In the genomic region with DNA sequence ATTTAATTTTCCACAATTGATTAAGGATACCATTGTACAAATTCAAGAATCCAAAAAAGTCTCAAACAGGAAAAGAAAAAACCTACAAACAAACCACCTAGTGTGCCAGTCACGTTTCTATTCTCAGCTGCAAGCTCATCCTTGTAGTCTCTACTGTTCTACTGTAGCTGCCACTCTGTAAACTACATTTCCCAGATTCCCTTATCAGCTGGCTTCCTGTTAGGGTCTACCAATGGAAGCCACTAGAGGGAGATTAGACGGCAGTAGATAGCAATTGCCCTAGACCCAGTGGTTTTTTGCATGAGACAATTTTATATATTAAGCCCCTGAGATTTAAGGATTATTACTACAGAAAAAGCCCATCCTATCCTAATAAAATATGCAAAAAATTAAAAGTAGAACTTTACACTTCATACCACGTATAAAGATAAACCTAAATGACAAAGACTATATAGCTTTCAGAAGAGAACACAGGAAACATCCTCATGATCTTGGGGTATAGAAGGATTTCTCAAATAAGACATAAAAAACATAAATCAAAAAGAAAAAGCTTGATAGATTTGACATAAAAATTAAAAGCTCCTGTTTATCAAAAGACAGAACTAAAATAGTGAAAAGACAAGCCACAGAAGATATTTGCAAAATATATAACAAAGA, we compare ENCODE assay signal across 8 cellular contexts. TPM values are rescaled to one million over a fixed set of nuclear protein-coding genes. Genes with fewer than 3 reads are reported as not detected.
A peak's percentile ranks its signal among the peaks of the same experiment; 100 is the strongest.
DNase-seq lines count a peak whose midpoint lies in the region; ATAC-seq, FAIRE-seq and TF ChIP-seq lines count a peak whose summit lies in the region.

No MANE protein-coding gene starts in this region.

- no peaks in the 10 kb centered on the region for H3K36me3 Mint-ChIP-seq in immature natural killer cell

- peak; percentile 41 for FAIRE-seq in GM12878 (lab: Jason Lieb, UNC)

- H3K4me1 ChIP-seq in GM12878 (ENCODE audit: control insufficient read depth, insufficient read depth, low read length): no peaks in the 10 kb centered on the region
- no peaks in the 10 kb centered on the region for H3K4me1 ChIP-seq in stomach

- TF ChIP-seq CTCF in HL-60 (IDR thresholded peaks at IDR 0.05; ENCODE audit: insufficient read depth, low read length) (peak; percentile 11), GM12878 (IDR thresholded peaks at IDR 0.05 in 2 of 3, conservative IDR thresholded peaks at IDR 0.05 in 1 of 3; ENCODE audit: control insufficient read depth in 2 of 3, extremely low read depth in 1 of 3, insufficient read depth in 1 of 3, low read depth in 3 of 3, low read length in 3 of 3) (peak; percentile 64 to 69 (median 65)), stomach (IDR thresholded peaks at IDR 0.05) (peak in 5 of 7 experiments; percentile 28 to 66 (median 61))

- intact Hi-C loops in GM12878 (cut with micrococcal nuclease; ENCODE audit: unreplicated experiment): no loop called here
- intact Hi-C loops in stomach (cut with DNase I; ENCODE audit: low total_unique reads): no loop called here

- no peaks in the 10 kb centered on the region for H3K36me3 ChIP-seq in GM12878 (ENCODE audit: control insufficient read depth in 2 of 2, insufficient read depth in 2 of 2, low read length in 1 of 2)
- peaks cover 9 to 42% (median 37%) of the 10 kb centered on the region in 4 donors for H3K36me3 ChIP-seq in stomach

- POLR2A ChIA-PET in GM12878 (lab: Charles Lee): interaction anchor here (1.3 to 2.3 kb wide), 2 partner anchors 10 to 13 kb away, joined by 3 to 13 read pairs; no protein-coding TSS in a partner anchor

- TF ChIP-seq POLR2A in GM12878 (IDR thresholded peaks at IDR 0.05; ENCODE audit: low read depth, low read length): no peak
- TF ChIP-seq POLR2A in stomach (IDR thresholded peaks at IDR 0.05): no peak

- WGBS in GM12878 (ENCODE audit: insufficient coverage, insufficient replicate concordance, low lambda C conversion rate, missing lambda C conversion rate): 2% methylated on average over 3 of the region's 3 CpGs
- 6 to 14% (median 11%) methylated on average over 3 of the region's 3 CpGs for WGBS in stomach, 5 donors

- in situ Hi-C loops in G401 (cut with HindIII; ENCODE audit: low sequenced_read_pairs) (no loop called here), GM12878 (cut with MboI) (no loop called here)

- H3K9me3 ChIP-seq in GM12878 (replicated peaks; ENCODE audit: control insufficient read depth, insufficient read depth, low read length) (no peaks in the 10 kb centered on the region), stomach (no peaks in the 10 kb centered on the region)

- TF ChIP-seq EP300 in GM12878 (IDR thresholded peaks at IDR 0.05; ENCODE audit: borderline replicate concordance in 1 of 2, control insufficient read depth in 1 of 2, low read depth in 2 of 2, low read length in 2 of 2) (no peak), stomach (IDR thresholded peaks at IDR 0.05) (no peak)

- no peak overlapping the region for H3K4me2 ChIP-seq in GM12878 (ENCODE audit: control insufficient read depth, insufficient read depth)

- no peak overlapping the region for H3K4me3 Mint-ChIP-seq in immature natural killer cell

- H3K9me3 Mint-ChIP-seq in immature natural killer cell: no peaks in the 10 kb centered on the region

- no TSS peak for BruUV-seq in GM12878 (replicated peaks; lab: Mats Ljungman, UMichigan)

- SMC1A ChIA-PET in GM12878 (lab: Charles Lee; ENCODE audit: uncharacterized antibody, unreplicated experiment): interaction anchor here (0.7 to 3.2 kb wide), 22 partner anchors 9 to 334 kb away, joined by 3 to 22 read pairs (median 4); no protein-coding TSS in a partner anchor

- H3K27ac ChIP-seq in HL-60 (replicated peaks): no peak overlapping the region
- no peak overlapping the region for H3K27ac ChIP-seq in GM12878 (ENCODE audit: control insufficient read depth, insufficient read depth)
- no peak overlapping the region for H3K27ac ChIP-seq in stomach

- peak; percentile 93 for ATAC-seq in GM21360 (IDR thresholded peaks at IDR 0.05; ENCODE audit: unreplicated experiment)
- peak; percentile 100 for ATAC-seq in GM12878

- no peaks in the 10 kb centered on the region for H4K20me1 ChIP-seq in GM12878 (ENCODE audit: control insufficient read depth, insufficient read depth)

- RAD21 ChIA-PET in GM12878 (lab: Charles Lee; ENCODE audit: unreplicated experiment): interaction anchor here (0.7 to 1.6 kb wide), 13 partner anchors 10 to 179 kb away, joined by 3 to 14 read pairs (median 4); partner anchors contain the start of genes CSF2, SLC22A4 and SLC22A5

- no peaks in the 10 kb centered on the region for H3K79me2 ChIP-seq in GM12878 (ENCODE audit: control insufficient read depth, insufficient read depth, low read length)

- H3K4me3 ChIP-seq in HL-60 (replicated peaks; ENCODE audit: insufficient read depth, low read length) (no peak overlapping the region), GM12878 (no peak overlapping the region), stomach (no peak overlapping the region)

- no peak overlapping the region for H3K9ac ChIP-seq in GM12878 (ENCODE audit: control insufficient read depth, insufficient read depth, low read length)

- H2AFZ ChIP-seq in GM12878 (ENCODE audit: control insufficient read depth, low read depth, low read length): no peak overlapping the region

- no peaks in the 10 kb centered on the region for H3K27me3 Mint-ChIP-seq in immature natural killer cell (ENCODE audit: low read depth in 3 of 3)

- CTCF ChIA-PET in GM12878 (lab: Yijun Ruan, JAX): interaction anchor here (0.6 to 4.8 kb wide), 39 partner anchors 8 to 685 kb away, joined by 3 to 29 read pairs (median 4); partner anchors contain the start of gene P4HA2

- no peaks in the 10 kb centered on the region for H3K4me1 Mint-ChIP-seq in immature natural killer cell

- no peak overlapping the region for H3K27ac Mint-ChIP-seq in immature natural killer cell

- H3K27me3 ChIP-seq in HL-60 (ENCODE audit: insufficient read depth, poor library complexity, severe bottlenecking): no peaks in the 10 kb centered on the region
- no peaks in the 10 kb centered on the region for H3K27me3 ChIP-seq in GM12878 (replicated peaks in 1 of 2; ENCODE audit: control insufficient read depth in 2 of 2, insufficient read depth in 2 of 2, low read length in 1 of 2)
- no peaks in the 10 kb centered on the region for H3K27me3 ChIP-seq in stomach

- peak; percentile 68 for TF ChIP-seq RAD21 in GM12878 (IDR thresholded peaks at IDR 0.05; ENCODE audit: insufficient read depth, low read depth, low read length)

- DNase-seq in G401 (ENCODE audit: low spot score): peak; percentile 88
- peak; percentile 27 to 38 for DNase-seq in HL-60 (ENCODE audit: low read depth in 1 of 2, low spot score in 1 of 2)
- DNase-seq in NCI-H774 (lab: John Stamatoyannopoulos, UW): peak; percentile 13
- no peak for DNase-seq in GM12878 (ENCODE audit: low read depth, low spot score)
- peak; percentile 7 to 37 (median 26) for DNase-seq in immature natural killer cell
- DNase-seq in stomach: no peak
- no peak for DNase-seq in GOT3 (lab: John Stamatoyannopoulos, UW)

TF ChIP-seq in GM12878, 131 proteins besides CTCF, POLR2A, EP300 and RAD21 (continues in another document):
- TF ChIP-seq IKZF1 (conservative IDR thresholded peaks at IDR 0.05) (peak; percentile 21; the same call in 1 of the 2 replicates), SMC3 (IDR thresholded peaks at IDR 0.05; ENCODE audit: borderline replicate concordance, low read length) (peak; percentile 51; the same call in 1 of the 2 replicates), RELA (IDR thresholded peaks at IDR 0.05; ENCODE audit: borderline replicate concordance, partially characterized antibody) (no peak), CREM (IDR thresholded peaks at IDR 0.05; ENCODE audit: low read depth) (peak; percentile 54; the same call in 1 of the 2 replicates), RUNX3 (IDR thresholded peaks at IDR 0.05; ENCODE audit: low read length) (peak; percentile 58; the same call in 1 of the 2 replicates), GABPA (IDR thresholded peaks at IDR 0.05; ENCODE audit: low read depth) (peak; percentile 89), HCFC1 (IDR thresholded peaks at IDR 0.05; ENCODE audit: low read length) (peak; percentile 83), BHLHE40 (IDR thresholded peaks at IDR 0.05; ENCODE audit: borderline replicate concordance in 1 of 2, low read depth in 2 of 2, low read length in 1 of 2) (peak; percentile 74 to 75), SIX5 (IDR thresholded peaks at IDR 0.05; ENCODE audit: low read depth, low read length, severe bottlenecking) (peak; percentile 89), TCF12 (IDR thresholded peaks at IDR 0.05; ENCODE audit: low read depth, low read length) (no peak)

RNA-seq across cellular contexts. Expression of gene P4HA2, which starts 37.4 kb away (rescaled TPM):
- total RNA-seq in G401 (2014; rRNA removed; shearing (Covaris generic)): 24.7 and 26.2 TPM in 2 replicates
- 72.1 and 75.2 TPM in 2 replicates for total RNA-seq in GM12878 (2013; cell fraction: nucleolus; rRNA removed)
- total RNA-seq in GM12878 (2014; rRNA removed) (6.9 and 7.7 TPM in 2 replicates), GM12878 (2014; rRNA removed; fragmentation: Illumina TruSeq; extraction: Trizol) (5.4 and 6.2 TPM in 2 replicates), GM12878 (2021) (7.3 and 7.9 TPM in 2 replicates), stomach (100 to 1,000 TPM in 1 of 5 donors, 10 to 100 TPM in 4; 18.7 to 109 (median 37.9) TPM)
- 12.8 TPM for polyA plus RNA-seq in GM12878 (2011; ENCODE audit: low read depth)
- polyA plus RNA-seq in GM12878 (2011; rRNA removed) (7.2 and 7.6 TPM in 2 replicates), GM12878 (2014; fragmentation: Illumina TruSeq; extraction: Trizol) (4.9 and 6.0 TPM in 2 replicates), GM12878 (2014; fragmentation: Nextera tagmentation; extraction: Ambion mirVana) (10 to 100 TPM in 1 of 2 experiments, 1 to 10 TPM in 1; 9.1 to 10.6 TPM), GM12878 (2014; rRNA removed) (4.7 and 5.7 TPM in 2 replicates), GM12878 (2016; fragmentation: Nextera tagmentation; extraction: Ambion mirVana) (10 to 100 TPM in 1 of 2 experiments, 1 to 10 TPM in 1; 7.4 to 10.9 TPM), immature natural killer cell (under 1 TPM in 2 of 3 donors, not detected in 1; 0.91 TPM), stomach (10 to 100 TPM in 2 of 3 donors, 1 to 10 TPM in 1; 9.0 to 21.2 (median 20.4) TPM)
- polyA plus RNA-seq in GM12878 (2011; cell fraction: cytosol; rRNA removed): 7.4 and 8.9 TPM in 2 replicates
- 7.2 and 16.1 TPM in 2 replicates for polyA plus RNA-seq in GM12878 (2011; cell fraction: nucleus; rRNA removed)
- 11.7 and 12.9 TPM in 2 replicates for polyA plus RNA-seq in GM12878 (2012)
- 9.7 and 11.3 TPM in 2 replicates for polyA minus RNA-seq in GM12878 (2011; rRNA and poly(A)+ RNA removed)
- polyA minus RNA-seq in GM12878 (2011; cell fraction: cytosol; rRNA and poly(A)+ RNA removed): 2.1 and 2.3 TPM in 2 replicates
- 2.5 and 4.0 TPM in 2 replicates for polyA minus RNA-seq in GM12878 (2011; cell fraction: nucleus; rRNA and poly(A)+ RNA removed)

Comparison
In these comparisons a context has a peak if more than half of its experiments do, and no peak if none do; other contexts are left out.
1. DNase-seq: peak in G401 (single experiment), HL-60 (2 of 2), NCI-H774 (single experiment) and immature natural killer cell (3 of 3); none in GM12878 (single experiment), stomach (single experiment) and GOT3 (single experiment).
2. CTCF ChIP-seq: peak in every context shown above with its lines; median percentile 65 in GM12878; 61 in stomach; 11 in HL-60.